Comparison of ENCODE assay signal across 8 cellular contexts in the genomic region with DNA sequence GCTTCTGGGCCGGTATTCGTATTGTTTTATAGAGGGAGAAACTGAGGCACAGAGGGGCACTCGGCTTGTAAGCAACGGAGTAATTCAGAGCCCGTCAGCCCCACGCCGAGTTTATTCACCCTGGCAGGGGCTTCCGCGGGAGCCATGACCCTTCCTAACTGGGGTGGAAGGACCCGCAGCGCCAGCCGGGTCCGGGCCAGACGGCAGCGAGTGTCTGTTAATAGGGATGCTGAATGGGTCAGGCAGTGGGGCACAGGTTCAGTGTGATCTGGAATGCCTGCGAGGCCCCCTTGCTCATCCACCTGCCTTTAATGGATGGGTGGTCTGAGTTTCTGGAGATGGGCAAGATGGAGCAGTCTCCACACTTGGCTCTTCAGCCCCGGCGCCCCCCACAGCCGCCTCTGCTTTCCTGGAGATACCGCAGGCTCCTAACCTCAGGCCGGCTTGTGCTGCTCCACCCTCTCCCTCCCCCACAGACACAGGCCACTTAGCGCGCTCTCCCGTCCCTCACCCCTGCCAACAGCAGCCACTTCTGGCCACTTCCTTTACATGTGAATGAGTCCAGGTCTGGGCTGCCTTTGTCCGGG.
A peak's percentile ranks its signal among the peaks of the same experiment; 100 is the strongest.
DNase-seq lines count a peak whose midpoint lies in the region; ATAC-seq and TF ChIP-seq lines count a peak whose summit lies in the region.

No MANE protein-coding gene starts in this region.

- DNase-seq in NCI-H2029 treated with DMSO at 0.1 percent for 48 hours (lab: John Stamatoyannopoulos, UW) (peak; percentile 62), chondrocyte (ENCODE audit: low spot score) (no peak), 8988T (no peak), sigmoid colon (no peak), SHP77 treated with DMSO at 0.1 percent for 48 hours (lab: John Stamatoyannopoulos, UW) (no peak)

- H3K4me1 ChIP-seq in BLaER1 treated with 17β-estradiol and CSF1 and Interleukin-3, amounts not matched to agents 10 nM and 100 nM = peaks cover 28 to 45% (median 31%) of the 10 kb centered on the region in 10 experiments
- H3K4me1 ChIP-seq in muscle layer of duodenum (ENCODE audit: control insufficient read depth in 1 of 2, insufficient read depth in 2 of 2, low read length in 2 of 2) = peaks cover 0 to 20% of the 10 kb centered on the region in 2 donors
- peaks cover 0 to 33% (median 30%) of the 10 kb centered on the region in 4 donors for H3K4me1 ChIP-seq in sigmoid colon

- H3K36me3 ChIP-seq in BLaER1 treated with 17β-estradiol and CSF1 and Interleukin-3, amounts not matched to agents 10 nM and 100 nM = peaks cover 0 to 2% (median under 1%) of the 10 kb centered on the region in 11 experiments; a peak in 3 of 22 replicates
- H3K36me3 ChIP-seq in muscle layer of duodenum (ENCODE audit: control insufficient read depth in 1 of 2, insufficient read depth in 2 of 2, low read length in 2 of 2) (peaks cover 0 to 3% of the 10 kb centered on the region in 2 donors), sigmoid colon (no peaks in the 10 kb centered on the region)

- no peak for ATAC-seq in GM18858 (IDR thresholded peaks at IDR 0.05; ENCODE audit: unreplicated experiment)

- TF ChIP-seq POLR2A in sigmoid colon (IDR thresholded peaks at IDR 0.05) = no peak

- H3K27ac ChIP-seq in BLaER1 treated with 17β-estradiol and CSF1 and Interleukin-3, amounts not matched to agents 10 nM and 100 nM = no peak overlapping the region
- H3K27ac ChIP-seq in muscle layer of duodenum (ENCODE audit: low read length) (no peak overlapping the region), sigmoid colon (peak overlapping the region in 1 of 4 donors; percentile 49)

- H3K9me3 Mint-ChIP-seq in chondrocyte (ENCODE audit: low read depth) = no peaks in the 10 kb centered on the region

- peaks cover 89 to 98% (median 93%) of the 10 kb centered on the region in 11 experiments for H3K27me3 ChIP-seq in BLaER1 treated with 17β-estradiol and CSF1 and Interleukin-3, amounts not matched to agents 10 nM and 100 nM
- H3K27me3 ChIP-seq in muscle layer of duodenum (ENCODE audit: low read depth, low read length) (peaks cover 13% of the 10 kb centered on the region), sigmoid colon (peaks cover 14 to 60% (median 32%) of the 10 kb centered on the region in 3 donors)

- peaks cover 0 to 19% (median 9%) of the 10 kb centered on the region in 11 experiments; a peak in 6 of 22 replicates for H4K20me1 ChIP-seq in BLaER1 treated with 17β-estradiol and CSF1 and Interleukin-3, amounts not matched to agents 10 nM and 100 nM

- intact Hi-C loops in sigmoid colon (cut with DNase I) = loop anchor here (5.0 kb wide), 1 partner anchor 115 kb away; no protein-coding TSS in a partner anchor

- H3K27ac Mint-ChIP-seq in chondrocyte (ENCODE audit: unreplicated experiment) = no peak overlapping the region

- H3K27me3 Mint-ChIP-seq in chondrocyte (ENCODE audit: low read depth) = peaks cover 43% of the 10 kb centered on the region

- peak overlapping the region; percentile 70 for H3K4me3 Mint-ChIP-seq in chondrocyte (ENCODE audit: unreplicated experiment)

- TF ChIP-seq CTCF in chondrocyte (IDR thresholded peaks at IDR 0.05) (no peak), sigmoid colon (IDR thresholded peaks at IDR 0.05) (no peak)

- H3K4me3 ChIP-seq in BLaER1 treated with 17β-estradiol and CSF1 and Interleukin-3, amounts not matched to agents 10 nM and 100 nM = peak overlapping the region; percentile 29 to 75 (median 62); a peak in 16 of 20 replicates
- H3K4me3 ChIP-seq in muscle layer of duodenum (ENCODE audit: low read depth in 1 of 2, low read length in 2 of 2) = peak overlapping the region; percentile 48 to 55
- peak overlapping the region in 2 of 4 donors; percentile 58 to 59 for H3K4me3 ChIP-seq in sigmoid colon

- H3K9ac ChIP-seq in BLaER1 treated with 17β-estradiol and CSF1 and Interleukin-3, amounts not matched to agents 10 nM and 100 nM = peak overlapping the region in 2 of 11 experiments; percentile 11 to 75; a peak in 3 of 22 replicates

- WGBS in sigmoid colon, 2 donors = 12 to 41% methylated on average over 25 of the region's 25 CpGs

- peaks cover 8 to 34% (median 27%) of the 10 kb centered on the region in 11 experiments; a peak in 19 of 22 replicates for H3K9me3 ChIP-seq in BLaER1 treated with 17β-estradiol and CSF1 and Interleukin-3, amounts not matched to agents 10 nM and 100 nM (replicated peaks in 1 of 11)
- H3K9me3 ChIP-seq in muscle layer of duodenum (ENCODE audit: control insufficient read depth in 1 of 2, low read length in 2 of 2) (no peaks in the 10 kb centered on the region), sigmoid colon (no peaks in the 10 kb centered on the region)

- no peak for TF ChIP-seq EP300 in sigmoid colon (IDR thresholded peaks at IDR 0.05)

- H3K4me2 ChIP-seq in BLaER1 treated with 17β-estradiol and CSF1 and Interleukin-3, amounts not matched to agents 10 nM and 100 nM = peak overlapping the region; percentile 92 to 100 (median 98)

- H3K4me1 Mint-ChIP-seq in chondrocyte (ENCODE audit: low read depth) = peaks cover 15% of the 10 kb centered on the region

- H3K36me3 Mint-ChIP-seq in chondrocyte (ENCODE audit: low read depth) = peaks cover 6% of the 10 kb centered on the region
